10 cellular contexts compared by ENCODE assay signal in the genomic region with DNA sequence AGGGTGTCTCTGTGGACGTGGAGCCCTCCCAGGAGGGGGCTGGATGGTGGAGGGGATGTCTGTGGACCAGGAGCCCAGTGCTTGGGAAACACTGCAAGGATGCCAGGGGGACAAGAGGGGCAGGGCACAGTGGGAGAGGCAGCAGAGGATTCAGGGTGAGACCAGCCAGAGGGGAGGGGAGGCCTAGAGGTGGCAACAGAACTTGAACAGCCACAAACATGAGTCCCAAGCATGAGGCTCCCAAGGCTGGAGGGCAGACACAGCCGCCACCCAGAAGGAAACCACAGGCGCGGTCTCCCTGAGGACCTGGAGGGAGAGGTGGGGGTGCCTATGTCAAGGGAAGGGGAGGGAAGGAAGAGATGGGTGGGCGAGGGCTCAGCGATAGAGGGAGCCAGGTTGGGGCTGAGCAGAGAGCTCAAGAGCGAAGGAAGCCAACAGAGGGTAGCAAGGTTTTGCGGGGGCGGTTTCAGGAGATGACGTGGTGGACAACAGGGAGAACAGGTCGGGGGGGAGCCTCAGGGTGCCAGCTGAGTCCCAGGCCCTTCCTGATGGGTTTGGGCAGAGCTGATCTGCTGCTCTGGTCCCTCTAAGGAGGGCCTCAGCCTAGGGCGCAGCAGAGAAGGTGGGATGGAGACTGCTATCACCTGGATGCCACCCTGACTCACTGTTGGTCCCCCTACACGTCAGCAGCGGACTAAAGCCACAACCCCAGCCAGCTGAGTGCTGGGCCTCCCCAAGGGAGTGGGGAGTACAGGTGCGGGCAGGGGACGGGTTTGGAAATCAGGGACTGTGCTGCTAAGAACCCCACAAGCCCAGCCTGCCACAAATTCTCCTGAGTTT. TPM values are rescaled to one million over a fixed set of nuclear protein-coding genes. Genes with fewer than 3 reads are reported as not detected.
DNase-seq lines count a peak whose midpoint lies in the region; ATAC-seq and TF ChIP-seq lines count a peak whose summit lies in the region.
"Had no signal": no experiment of that assay in that cellular context is flagged by ENCODE, and none has a peak within 500 bp of the region (broad histone marks: within the 10 kb centered on the region; RNA-seq: fewer than 3 reads in every experiment).

No MANE protein-coding gene starts in this region.

- DNase-seq in GM12865 (ENCODE audit: low read depth) (peak; percentile 67), NCI-H2107 treated with DMSO at 0.1 percent for 48 hours (lab: John Stamatoyannopoulos, UW; ENCODE audit: unreplicated experiment) (no peak)
- no peak for DNase-seq in natural killer cell treated with Interleukin-12 subunit alpha and Interleukin-12 subunit beta and Interleukin-15 and Interleukin-18, amount 100 ng/mL, for 72 hours (ENCODE audit: low spot score)
- DNase-seq in central memory CD4-positive, alpha-beta T cell, result no peak
- no peak for DNase-seq in activated effector memory CD4-positive, alpha-beta T cell treated with Interleukin-2 at 50 U/mL for 16 hours

- peaks cover 50% of the 10 kb centered on the region for H3K36me3 Mint-ChIP-seq in activated T-helper 17 cell treated with anti-CD3 and anti-CD28 coated beads, Interleukin-2, amount 50 U/mL, for 72 hours (ENCODE audit: low read depth)
- peaks cover 20% of the 10 kb centered on the region for H3K36me3 Mint-ChIP-seq in natural killer cell treated with Interleukin-12 subunit alpha and Interleukin-12 subunit beta and Interleukin-15 and Interleukin-18, amount 100 ng/mL, for 72 hours

- H3K27ac Mint-ChIP-seq in activated T-helper 17 cell treated with anti-CD3 and anti-CD28 coated beads, Interleukin-2, amount 50 U/mL, for 72 hours, result peak overlapping the region; percentile 78
- peak overlapping the region; percentile 92 to 98 for H3K27ac Mint-ChIP-seq in natural killer cell treated with Interleukin-12 subunit alpha and Interleukin-12 subunit beta and Interleukin-15 and Interleukin-18, amount 100 ng/mL, for 72 hours

- TF ChIP-seq CTCF in GM12865 (IDR thresholded peaks at IDR 0.05; ENCODE audit: insufficient read depth, low read depth, low read length, missing control alignments), result no peak

- H3K4me3 Mint-ChIP-seq in activated T-helper 17 cell treated with anti-CD3 and anti-CD28 coated beads, Interleukin-2, amount 50 U/mL, for 72 hours, result peak overlapping the region; percentile 57
- peak overlapping the region; percentile 53 for H3K4me3 Mint-ChIP-seq in natural killer cell treated with Interleukin-12 subunit alpha and Interleukin-12 subunit beta and Interleukin-15 and Interleukin-18, amount 100 ng/mL, for 72 hours

- no peaks in the 10 kb centered on the region for H3K27me3 Mint-ChIP-seq in activated T-helper 17 cell treated with anti-CD3 and anti-CD28 coated beads, Interleukin-2, amount 50 U/mL, for 72 hours
- H3K27me3 Mint-ChIP-seq in natural killer cell treated with Interleukin-12 subunit alpha and Interleukin-12 subunit beta and Interleukin-15 and Interleukin-18, amount 100 ng/mL, for 72 hours, result no peaks in the 10 kb centered on the region

- peaks cover 24% of the 10 kb centered on the region for H3K4me1 Mint-ChIP-seq in activated T-helper 17 cell treated with anti-CD3 and anti-CD28 coated beads, Interleukin-2, amount 50 U/mL, for 72 hours
- H3K4me1 Mint-ChIP-seq in natural killer cell treated with Interleukin-12 subunit alpha and Interleukin-12 subunit beta and Interleukin-15 and Interleukin-18, amount 100 ng/mL, for 72 hours (ENCODE audit: low read depth in 2 of 2), result peaks cover 56 to 69% of the 10 kb centered on the region in 2 donors

- H3K9me3 Mint-ChIP-seq in activated T-helper 17 cell treated with anti-CD3 and anti-CD28 coated beads, Interleukin-2, amount 50 U/mL, for 72 hours, result no peaks in the 10 kb centered on the region
- no peaks in the 10 kb centered on the region for H3K9me3 Mint-ChIP-seq in natural killer cell treated with Interleukin-12 subunit alpha and Interleukin-12 subunit beta and Interleukin-15 and Interleukin-18, amount 100 ng/mL, for 72 hours

- no peak overlapping the region; the same call in none of the 2 replicates for H3K4me3 ChIP-seq in GM12865 (ENCODE audit: low read depth, low read length)
- H3K4me3 ChIP-seq: SJSA1 had no signal

- ATAC-seq in HG03342 (IDR thresholded peaks at IDR 0.05; ENCODE audit: unreplicated experiment) (peak; percentile 26), GM18873 (IDR thresholded peaks at IDR 0.05; ENCODE audit: low FRiP score, unreplicated experiment) (no peak)
- peak; percentile 38 for ATAC-seq in activated T-helper 17 cell treated with anti-CD3 and anti-CD28 coated beads, Interleukin-2, amount 50 U/mL, for 72 hours (replicated peaks)
- no peak for ATAC-seq in natural killer cell treated with Interleukin-12 subunit alpha and Interleukin-12 subunit beta and Interleukin-15 and Interleukin-18, amount 100 ng/mL, for 72 hours

RNA-seq across cellular contexts. Expression of a gene that starts 6.7 kb away (rescaled TPM):
- 1 to 10 TPM; 2.7 to 7.0 TPM for total RNA-seq in activated T-helper 17 cell treated with anti-CD3 and anti-CD28 coated beads, Interleukin-2, amount 50 U/mL, for 72 hours
- 1 to 10 TPM; 3.7 to 6.8 TPM for total RNA-seq in natural killer cell treated with Interleukin-12 subunit alpha and Interleukin-12 subunit beta and Interleukin-15 and Interleukin-18, amount 100 ng/mL, for 72 hours

RNA-seq across cellular contexts. Expression of a gene that starts 8.7 kb away (rescaled TPM):
- total RNA-seq in activated T-helper 17 cell treated with anti-CD3 and anti-CD28 coated beads, Interleukin-2, amount 50 U/mL, for 72 hours, result 10 to 100 TPM; 36.5 to 63.4 TPM
- total RNA-seq in natural killer cell treated with Interleukin-12 subunit alpha and Interleukin-12 subunit beta and Interleukin-15 and Interleukin-18, amount 100 ng/mL, for 72 hours, result 10 to 100 TPM; 48.4 to 94.8 TPM

RNA-seq across cellular contexts. Expression of a gene that starts 59.1 kb away (rescaled TPM):
- total RNA-seq in activated T-helper 17 cell treated with anti-CD3 and anti-CD28 coated beads, Interleukin-2, amount 50 U/mL, for 72 hours, result not detected
- total RNA-seq in natural killer cell treated with Interleukin-12 subunit alpha and Interleukin-12 subunit beta and Interleukin-15 and Interleukin-18, amount 100 ng/mL, for 72 hours, result not detected
- total RNA-seq: MCF 10A, SJSA1 had no signal

Comparison
In these comparisons a context has a peak if more than half of its experiments do, and no peak if none do; other contexts are left out.
1. ATAC-seq: peak in HG03342 (single experiment) and activated T-helper 17 cell treated with anti-CD3 and anti-CD28 coated beads, Interleukin-2, amount 50 U/mL, for 72 hours (single experiment); none in natural killer cell treated with Interleukin-12 subunit alpha and Interleukin-12 subunit beta and Interleukin-15 and Interleukin-18, amount 100 ng/mL, for 72 hours (0 of 2) and GM18873 (single experiment).